In genomic region chr19:28868836-28869235, GRCh38 we compare ENCODE assay signal across 20 cellular contexts.
"Had no signal": no experiment of that assay in that cellular context is flagged by ENCODE, and none has a peak within 500 bp of the region (broad histone marks: within the 10 kb centered on the region; RNA-seq: fewer than 3 reads in every experiment).

No MANE protein-coding gene starts in this region.

- FAIRE-seq: endometrium, frontal cortex, islet of Langerhans, pancreas, small intestine had no signal

- ATAC-seq: esophagus mucosa, heart left ventricle, natural killer cell, pancreas, right cardiac atrium had no signal

- DNase-seq: cortex of kidney; dorsolateral prefrontal cortex; effector CD8-positive, alpha-beta T cell; heart left ventricle; hypothalamus; kidney glomerular epithelial cell; natural killer cell; nucleus accumbens; pancreas; right cardiac atrium; small intestine; stimulated activated CD4-positive, alpha-beta T cell treated with anti-CD3 and anti-CD28 coated beads, Interleukin-12 subunit alpha, Interleukin-12 subunit beta, amount 100 ng/mL, for 4 hours; stimulated activated CD4-positive, alpha-beta T cell treated with anti-CD3 and anti-CD28 coated beads, Interleukin-2, amount 100 ng/mL, for 48 hours; stimulated activated naive CD4-positive, alpha-beta T cell treated with Interleukin-2 at 50 U/mL for 16 hours; upper lobe of left lung had no signal

- H3K27me3 ChIP-seq: pancreas, upper lobe of left lung, vagina had no signal

- H3K36me3 ChIP-seq: heart left ventricle, pancreas, upper lobe of left lung, vagina had no signal

- H3K9me3 ChIP-seq: heart left ventricle, pancreas, upper lobe of left lung, vagina had no signal

- H3K27ac ChIP-seq: dorsolateral prefrontal cortex, heart left ventricle, pancreas, upper lobe of left lung, vagina had no signal

- H3K4me3 ChIP-seq: dorsolateral prefrontal cortex, heart left ventricle, pancreas, upper lobe of left lung, vagina had no signal
